In genomic region chrX:115679460-115679859, GRCh38 we compare ENCODE assay signal across 8 cellular contexts.
DNase-seq lines count a peak whose midpoint lies in the region; ATAC-seq and TF ChIP-seq lines count a peak whose summit lies in the region.

No MANE protein-coding gene starts in this region.

- peaks cover 0 to 88% (median 27%) of the 10 kb centered on the region in 45 donors for H3K27me3 ChIP-seq in dorsolateral prefrontal cortex

- ATAC-seq in HG03439 (IDR thresholded peaks at IDR 0.05; ENCODE audit: unreplicated experiment) (no peak), GM18858 (IDR thresholded peaks at IDR 0.05; ENCODE audit: unreplicated experiment) (no peak)

- peak overlapping the region in 8 of 59 donors; percentile 1 to 31 (median 21) for H3K4me3 ChIP-seq in dorsolateral prefrontal cortex

- no peak overlapping the region for H3K27ac ChIP-seq in dorsolateral prefrontal cortex

- peak; percentile 38 for DNase-seq in NCI-H2171 treated with DMSO at 0.1 percent for 48 hours (lab: John Stamatoyannopoulos, UW)
- no peak for DNase-seq in NCI-H2171 (lab: John Stamatoyannopoulos, UW)
- DNase-seq in NCI-H460 (ENCODE audit: extremely low read depth, low read depth), result peak; percentile 28
- no peak for DNase-seq in dorsolateral prefrontal cortex
- DNase-seq in smooth muscle cell of the brain vasculature (ENCODE audit: low read depth, low spot score), result peak; percentile 1
- DNase-seq in activated CD4-positive, alpha-beta T cell treated with anti-CD3 and anti-CD28 coated beads, Interleukin-2, amount 50 U/mL, for 48 hours, result no peak

- intact Hi-C loops in dorsolateral prefrontal cortex (cut with DNase I), result no loop called here

- TF ChIP-seq CTCF in dorsolateral prefrontal cortex (IDR thresholded peaks at IDR 0.05 in 54 of 56, conservative IDR thresholded peaks at IDR 0.05 in 2 of 56; ENCODE audit: low read depth in 1 of 56, partially characterized antibody in 56 of 56), result peak in 42 of 56 donors; percentile 5 to 57 (median 35)

Comparison
In these comparisons a context has a peak if more than half of its experiments do, and no peak if none do; other contexts are left out.
1. DNase-seq: peak in NCI-H2171 treated with DMSO at 0.1 percent for 48 hours (single experiment), NCI-H460 (single experiment) and smooth muscle cell of the brain vasculature (single experiment); none in NCI-H2171 (single experiment), dorsolateral prefrontal cortex (0 of 10) and activated CD4-positive, alpha-beta T cell treated with anti-CD3 and anti-CD28 coated beads, Interleukin-2, amount 50 U/mL, for 48 hours (0 of 2).